ENCODE assay signal across 18 cellular contexts in genomic region chr4:5084911-5085475, GRCh38. TPM values are rescaled to one million over a fixed set of nuclear protein-coding genes. Genes with fewer than 3 reads are reported as not detected.
"Had no signal": no experiment of that assay in that cellular context is flagged by ENCODE, and none has a peak within 500 bp of the region (broad histone marks: within the 10 kb centered on the region; RNA-seq: fewer than 3 reads in every experiment).

No MANE protein-coding gene starts in this region.

- ATAC-seq: activated CD4-positive, alpha-beta T cell treated with anti-CD3 and anti-CD28 coated beads for 36 hours; activated T-cell treated with anti-CD3 and anti-CD28 coated beads, Interleukin-2, amount 50 U/mL, for 72 hours; left lung had no signal

- H3K27ac ChIP-seq: left lung, ovary, thyroid gland, VCaP had no signal

- H3K4me3 ChIP-seq: left lung, ovary, skin epidermis, thyroid gland had no signal

- DNase-seq: activated CD4-positive, alpha-beta memory T cell treated with anti-CD3 and anti-CD28 coated beads, Interleukin-2, amount 10 ng/mL, durations not matched to agents 7 days and 5 days; activated CD4-positive, alpha-beta T cell treated with anti-CD3 and anti-CD28 coated beads for 36 hours; activated CD8-positive, alpha-beta memory T cell treated with anti-CD3 and anti-CD28 coated beads, Interleukin-2, amount 50 U/mL, for 4 hours; activated gamma-delta T cell treated with Interleukin-2 at 50 U/mL for 16 hours; activated naive CD8-positive, alpha-beta T cell treated with anti-CD3 and anti-CD28 coated beads, Interleukin-2, amount 10 ng/mL, durations not matched to agents 7 days and 5 days; activated T-cell treated with anti-CD3 and anti-CD28 coated beads, Interleukin-2, amount 50 U/mL, for 72 hours; aorta; erythroblast; head of caudate nucleus; left lung; mesendoderm; ovary; retina; stimulated activated CD4-positive, alpha-beta T cell treated with anti-CD3 and anti-CD28 coated beads, Interleukin-4, amount 100 ng/mL, for 4 hours; T1000; thyroid gland had no signal

- H3K27me3 ChIP-seq: left lung, ovary, thyroid gland had no signal

- H3K36me3 ChIP-seq: left lung, ovary, thyroid gland had no signal

- H3K9me3 ChIP-seq: ovary, thyroid gland had no signal

- H3K4me1 ChIP-seq: left lung, thyroid gland had no signal

RNA-seq across cellular contexts. Expression of gene STK32B, which starts 33.7 kb away (rescaled TPM):
- total RNA-seq: activated CD4-positive, alpha-beta memory T cell treated with anti-CD3 and anti-CD28 coated beads, Interleukin-2, amount 10 ng/mL, durations not matched to agents 7 days and 5 days; activated CD4-positive, alpha-beta T cell treated with anti-CD3 and anti-CD28 coated beads for 36 hours; activated naive CD8-positive, alpha-beta T cell treated with anti-CD3 and anti-CD28 coated beads, Interleukin-2, amount 10 ng/mL, durations not matched to agents 7 days and 5 days; activated T-cell treated with anti-CD3 and anti-CD28 coated beads, Interleukin-2, amount 50 U/mL, for 72 hours had no signal
